5 cellular contexts compared by ENCODE assay signal in genomic region chr22:16423476-16423875, GRCh38.
A peak's percentile ranks its signal among the peaks of the same experiment; 100 is the strongest.
DNase-seq lines count a peak whose midpoint lies in the region; ATAC-seq, FAIRE-seq and TF ChIP-seq lines count a peak whose summit lies in the region.
"Not testable (repeated sequence)": the region's sequence is repeated elsewhere in the genome, so short reads cannot be mapped to it uniquely, and the experiment has no call there.

No MANE protein-coding gene starts in this region.

- in situ Hi-C loops in GM13976 (cut with MboI; ENCODE audit: low sequenced_read_pairs, unreplicated experiment); K562 (cut with MboI): not testable (repeated sequence)

- not testable (repeated sequence) for BruUV-seq in K562 (replicated peaks; lab: Mats Ljungman, UMichigan)

- intact Hi-C loops in K562 (cut with micrococcal nuclease): not testable (repeated sequence)

- H2BK5ac ChIP-seq in trophoblast cell (ENCODE audit: low read depth, low read length, poor library complexity): not testable (repeated sequence)

- not testable (repeated sequence) for H3K18ac ChIP-seq in trophoblast cell (ENCODE audit: low read length)

- H2AFZ ChIP-seq in K562 (ENCODE audit: low read depth, low read length); trophoblast cell (ENCODE audit: insufficient read depth, low read length, poor library complexity): not testable (repeated sequence)

- TF ChIP-seq EP300 in K562 (IDR thresholded peaks at IDR 0.05; ENCODE audit: low read length): not testable (repeated sequence)

- not testable (repeated sequence) for H2BK12ac ChIP-seq in trophoblast cell (ENCODE audit: low read length)

- H3K79me1 ChIP-seq in trophoblast cell (ENCODE audit: low read length): not testable (repeated sequence)

- not testable (repeated sequence) for H3K9me3 ChIP-seq in K562 (replicated peaks; ENCODE audit: control insufficient read depth, insufficient read depth, low read depth, low read length); trophoblast cell (ENCODE audit: insufficient read depth, low read depth, low read length)

- H3K4me2 ChIP-seq in K562 (ENCODE audit: insufficient read depth, low read length); trophoblast cell (ENCODE audit: low read length): not testable (repeated sequence)

- not testable (repeated sequence) for H4K91ac ChIP-seq in trophoblast cell (ENCODE audit: low read depth, low read length)

- ATAC-seq in K562: not testable (repeated sequence)

- not testable (repeated sequence) for H3K9me1 ChIP-seq in K562 (ENCODE audit: control insufficient read depth, insufficient read depth, low read length)

- not testable (repeated sequence) for H4K20me1 ChIP-seq in K562 (replicated peaks; ENCODE audit: control insufficient read depth, insufficient read depth, low read length)

- H3K27me3 ChIP-seq in K562 (ENCODE audit: control insufficient read depth in 2 of 2, insufficient read depth in 2 of 2, low read length in 2 of 2): peaks cover 4 to 10% of the 10 kb centered on the region in 2 experiments; a peak in 2 of 5 replicates
- H3K27me3 ChIP-seq in trophoblast cell (ENCODE audit: insufficient read depth, low read length): not testable (repeated sequence)

- TF ChIP-seq CTCF in GM10248 (IDR thresholded peaks at IDR 0.05; ENCODE audit: control extremely low read depth, extremely low read depth, low read depth, missing control alignments); GM13976 (IDR thresholded peaks at IDR 0.05; ENCODE audit: borderline replicate concordance, control extremely low read depth, extremely low read depth, insufficient read depth, missing control alignments); K562 (IDR thresholded peaks at IDR 0.05 in 2 of 3, conservative IDR thresholded peaks at IDR 0.05 in 1 of 3; ENCODE audit: insufficient read depth in 2 of 3, low read depth in 1 of 3, low read length in 3 of 3): not testable (repeated sequence)

- H2AK5ac ChIP-seq in trophoblast cell (ENCODE audit: low read length): not testable (repeated sequence)

- H3K23ac ChIP-seq in trophoblast cell (ENCODE audit: low read length): not testable (repeated sequence)

- H3K27ac ChIP-seq in K562 (ENCODE audit: extremely low read depth, low read depth, low read length); trophoblast cell (ENCODE audit: low read depth, low read length): not testable (repeated sequence)

- H3K9ac ChIP-seq in K562 (ENCODE audit: insufficient read depth in 1 of 2, low read depth in 2 of 2, low read length in 2 of 2): peak overlapping the region in 1 of 2 experiments; percentile 66; a peak in 1 of 4 replicates
- H3K9ac ChIP-seq in trophoblast cell (ENCODE audit: low read length): not testable (repeated sequence)

- H2BK120ac ChIP-seq in trophoblast cell (ENCODE audit: insufficient read depth, low read length, poor library complexity): not testable (repeated sequence)

- CTCF ChIA-PET in GM10248 (lab: Yijun Ruan, JAX); K562 (lab: Yijun Ruan, JAX; ENCODE audit: low intra/inter-chr PET ratio): not testable (repeated sequence)

- not testable (repeated sequence) for H4K8ac ChIP-seq in trophoblast cell (ENCODE audit: low read depth, low read length)

- H3K79me2 ChIP-seq in K562 (ENCODE audit: control insufficient read depth, insufficient read depth, low read length); trophoblast cell (ENCODE audit: control insufficient read depth, insufficient read depth, low read length, poor library complexity): not testable (repeated sequence)

- not testable (repeated sequence) for H3K4me1 ChIP-seq in K562 (replicated peaks in 1 of 2; ENCODE audit: control insufficient read depth in 2 of 2, insufficient read depth in 2 of 2, low read length in 2 of 2); trophoblast cell (ENCODE audit: control insufficient read depth in 1 of 2, insufficient read depth in 2 of 2, low read length in 2 of 2)

- H3K36me3 ChIP-seq in K562 (ENCODE audit: control insufficient read depth, insufficient read depth, low read length); trophoblast cell (ENCODE audit: control insufficient read depth in 1 of 2, insufficient read depth in 2 of 2, low read length in 2 of 2): not testable (repeated sequence)

- H3K14ac ChIP-seq in trophoblast cell (ENCODE audit: low read length): not testable (repeated sequence)

- H3K4ac ChIP-seq in trophoblast cell (ENCODE audit: low read depth, low read length): not testable (repeated sequence)

- not testable (repeated sequence) for TF ChIP-seq RAD21 in K562 (CRISPR knock-in tag; conservative IDR thresholded peaks at IDR 0.05 in 1 of 2, IDR thresholded peaks at IDR 0.05 in 1 of 2)

- not testable (repeated sequence) for TF ChIP-seq POLR2A in K562 (conservative IDR thresholded peaks at IDR 0.05)

- POLR2A ChIA-PET in GM10248 (lab: Yijun Ruan, JAX); K562 (lab: Yijun Ruan, JAX): not testable (repeated sequence)

- not testable (repeated sequence) for H3K4me3 ChIP-seq in K562; trophoblast cell (ENCODE audit: low read depth, low read length)

- DNase-seq in D341Med (ENCODE audit: low spot score) (peak; percentile 19), GM10248 (ENCODE audit: extremely low spot score) (peak; percentile 2), GM13976 (ENCODE audit: low spot score) (peak; percentile 12), K562 (ENCODE audit: extremely low read depth in 1 of 4, low spot score in 3 of 4) (peak in 2 of 4 experiments; percentile 19 to 26), trophoblast cell (peak; percentile 26 to 50)

- FAIRE-seq in K562 (lab: Jason Lieb, UNC): not testable (repeated sequence)

- H4K12ac ChIP-seq in trophoblast cell (ENCODE audit: low read depth, low read length): not testable (repeated sequence)

- WGBS in K562 (ENCODE audit: insufficient coverage, low coverage, missing lambda C conversion rate): under 1% methylated on average over 21 of the region's 21 CpGs
- WGBS in trophoblast cell (ENCODE audit: extremely low coverage, insufficient coverage, insufficient read length): no CpG with 5 or more reads among the region's 21 CpGs

TF ChIP-seq in K562, 482 proteins besides CTCF, POLR2A, EP300 and RAD21:
- TF ChIP-seq, protein P1, sequence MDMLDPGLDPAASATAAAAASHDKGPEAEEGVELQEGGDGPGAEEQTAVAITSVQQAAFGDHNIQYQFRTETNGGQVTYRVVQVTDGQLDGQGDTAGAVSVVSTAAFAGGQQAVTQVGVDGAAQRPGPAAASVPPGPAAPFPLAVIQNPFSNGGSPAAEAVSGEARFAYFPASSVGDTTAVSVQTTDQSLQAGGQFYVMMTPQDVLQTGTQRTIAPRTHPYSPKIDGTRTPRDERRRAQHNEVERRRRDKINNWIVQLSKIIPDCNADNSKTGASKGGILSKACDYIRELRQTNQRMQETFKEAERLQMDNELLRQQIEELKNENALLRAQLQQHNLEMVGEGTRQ (CRISPR knock-in tag; IDR thresholded peaks at IDR 0.05): 0 out of 2 replicates have a peak, but pooled peaks have one; percentile 13
